ENCODE assay signal across 1 cellular context in the genomic region with DNA sequence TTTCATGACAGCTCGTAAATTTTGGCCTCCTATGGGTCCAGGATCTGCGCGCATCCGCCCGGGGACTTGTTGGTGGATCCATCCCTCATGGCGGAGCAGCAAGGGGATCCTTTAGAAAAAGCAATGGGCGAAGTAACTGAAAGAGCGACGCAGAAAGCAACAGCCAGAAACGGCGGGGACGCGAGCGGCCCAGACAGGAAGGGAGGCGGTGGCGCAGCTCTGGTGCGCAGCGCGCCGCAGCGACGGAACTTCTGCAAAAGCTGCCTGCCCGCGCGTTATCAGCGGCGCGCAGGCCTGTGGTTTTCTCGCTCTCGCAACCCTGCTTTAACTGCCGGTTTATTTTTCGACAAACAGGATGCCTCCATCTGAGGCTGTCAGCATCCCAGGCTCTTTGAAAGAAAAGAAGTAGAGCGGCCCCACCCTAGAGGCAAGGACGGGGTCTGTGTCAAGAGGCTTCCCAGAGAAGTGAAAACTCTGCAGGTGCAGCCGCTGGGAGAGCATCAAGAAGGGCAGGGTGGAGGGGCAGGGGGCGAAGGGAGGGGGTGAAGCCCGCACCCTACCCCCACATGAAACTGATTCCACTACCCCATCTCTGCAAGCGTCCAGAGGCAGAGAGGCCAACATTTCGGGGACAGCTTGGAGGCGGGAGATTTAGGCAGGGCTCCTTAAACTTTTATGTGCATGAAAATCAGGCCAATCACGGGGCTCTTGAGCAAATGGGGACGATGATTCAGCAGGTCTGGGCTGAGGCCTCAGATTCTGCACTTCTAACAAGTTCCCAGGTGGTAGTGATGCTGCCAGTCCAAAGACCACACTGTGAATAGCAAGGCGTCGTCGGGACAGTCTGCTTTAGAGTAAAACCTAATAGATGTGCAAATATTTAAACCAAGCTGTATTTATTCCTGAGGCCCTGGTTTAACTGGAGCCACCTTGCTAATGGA.
A peak's percentile ranks its signal among the peaks of the same experiment; 100 is the strongest.
TF ChIP-seq lines count a peak whose summit lies in the region.

No MANE protein-coding gene starts in this region.

TF ChIP-seq in HEK293, 187 proteins besides CTCF, POLR2A, EP300 and RAD21 (continued from another document):
- TF ChIP-seq ZBTB11 (tag by site-specific recombination; conservative IDR thresholded peaks at IDR 0.05; ENCODE audit: low read depth) (0 out of 2 replicates have a peak, but pooled peaks have one; percentile 15), KLF17 (tag by site-specific recombination; IDR thresholded peaks at IDR 0.05) (no peak), SP7 (tag by site-specific recombination; IDR thresholded peaks at IDR 0.05) (peak; percentile 10; the same call in 1 of the 2 replicates), ZNF777 (tag by site-specific recombination; IDR thresholded peaks at IDR 0.05; ENCODE audit: borderline replicate concordance) (no peak), GLIS2 (tag by site-specific recombination; IDR thresholded peaks at IDR 0.05) (0 out of 2 replicates have a peak, but pooled peaks have one; percentile 15), REPIN1 (tag by site-specific recombination; IDR thresholded peaks at IDR 0.05; ENCODE audit: low read depth) (no peak), ZNF223 (tag by site-specific recombination; IDR thresholded peaks at IDR 0.05) (no peak), ZNF610 (tag by site-specific recombination; IDR thresholded peaks at IDR 0.05; ENCODE audit: borderline replicate concordance) (0 out of 2 replicates have a peak, but pooled peaks have one; percentile 26)
